ENCODE assay signal across 16 cellular contexts in the genomic region with DNA sequence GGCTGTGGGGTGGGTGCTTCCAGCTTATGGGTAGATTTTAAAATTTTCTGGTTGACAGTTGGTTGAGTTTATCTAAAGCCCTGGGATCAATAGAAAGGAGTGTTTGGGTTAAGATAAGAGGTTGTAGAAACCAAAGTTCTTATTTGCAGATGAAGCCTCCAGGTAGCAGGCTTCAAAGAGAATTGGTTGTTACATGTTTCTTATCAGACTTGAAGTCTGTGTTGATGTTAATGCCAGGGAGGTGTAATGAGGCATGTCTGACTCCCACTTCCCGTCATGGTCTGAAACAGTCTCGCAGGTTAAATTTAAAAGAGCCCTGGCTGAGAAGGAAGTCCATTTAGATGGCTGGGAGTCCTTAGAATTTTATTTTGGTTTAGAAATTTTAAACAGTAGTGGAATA.
"Had no signal": no experiment of that assay in that cellular context is flagged by ENCODE, and none has a peak within 500 bp of the region (broad histone marks: within the 10 kb centered on the region; RNA-seq: fewer than 3 reads in every experiment).

No MANE protein-coding gene starts in this region.

- FAIRE-seq: urothelium cell line had no signal

- H3K27me3 ChIP-seq: ascending aorta, breast epithelium, gastroesophageal sphincter, heart right ventricle, sigmoid colon, stomach had no signal

- H3K36me3 ChIP-seq: ascending aorta, breast epithelium, gastroesophageal sphincter, heart right ventricle, sigmoid colon, stomach had no signal

- ATAC-seq: activated T-helper 17 cell treated with anti-CD3 and anti-CD28 coated beads, Interleukin-2, amount 50 U/mL, for 72 hours; gastroesophageal sphincter; heart right ventricle had no signal

- H3K9me3 ChIP-seq: ascending aorta, sigmoid colon had no signal

- DNase-seq: activated CD4-positive, alpha-beta T cell treated with anti-CD3 and anti-CD28 coated beads, Interleukin-2, amount 50 U/mL, for 1 hour; activated naive CD4-positive, alpha-beta T cell treated with anti-CD3 and anti-CD28 coated beads, Interleukin-2, amount 10 ng/mL, durations not matched to agents 7 days and 5 days; activated T-cell treated with anti-CD3 and anti-CD28 coated beads for 4 hours; dermis blood vessel endothelial cell; erythroblast; heart right ventricle; islet precursor cell; sigmoid colon; stimulated activated CD4-positive, alpha-beta T cell treated with anti-CD3 and anti-CD28 coated beads, Interleukin-1b, Interleukin-23, amount 100 ng/mL, for 48 hours; stomach; SW 1271 had no signal

- H3K27ac ChIP-seq: ascending aorta, breast epithelium, gastroesophageal sphincter, heart right ventricle, sigmoid colon, stomach had no signal

- H3K4me3 ChIP-seq: ascending aorta, breast epithelium, gastroesophageal sphincter, heart right ventricle, sigmoid colon, stomach had no signal

- H3K4me1 ChIP-seq: ascending aorta, breast epithelium, gastroesophageal sphincter, heart right ventricle, stomach had no signal
